Comparison of ENCODE assay signal across 13 cellular contexts in the genomic region with DNA sequence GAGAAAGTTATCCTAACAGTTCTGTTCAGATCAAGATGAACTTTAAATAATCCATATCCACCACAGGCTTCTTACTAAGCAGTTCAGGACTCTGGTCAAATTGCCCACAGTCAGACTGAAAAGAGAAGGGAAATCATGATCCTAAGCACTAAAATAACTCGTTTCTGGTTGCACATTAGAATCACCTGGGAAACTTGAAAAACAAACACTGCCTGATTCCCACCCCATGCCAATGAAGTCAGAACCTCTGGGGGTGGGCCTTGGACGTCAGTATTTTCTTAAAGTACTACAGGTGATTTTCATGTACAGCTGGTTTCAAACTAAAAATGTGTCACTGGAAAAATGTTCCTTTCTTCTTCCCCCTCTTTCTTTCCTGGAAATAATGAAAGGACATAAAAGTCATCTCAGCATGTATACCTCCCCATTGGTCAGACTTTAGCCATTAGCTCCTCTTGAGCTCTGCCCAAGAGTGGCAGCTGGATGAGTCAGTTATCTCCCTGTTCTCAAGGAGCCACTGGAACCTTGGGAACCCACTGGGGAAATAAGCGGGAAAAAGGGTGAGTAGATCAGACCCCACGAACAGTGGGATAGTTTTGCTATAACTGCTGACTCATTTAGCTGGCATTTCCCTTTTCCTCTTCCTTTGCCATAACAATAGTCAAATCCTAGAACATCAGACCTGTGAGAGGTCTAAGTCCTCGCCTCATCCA.
A peak's percentile ranks its signal among the peaks of the same experiment; 100 is the strongest.
DNase-seq lines count a peak whose midpoint lies in the region; TF ChIP-seq lines count a peak whose summit lies in the region.
"Had no signal": no experiment of that assay in that cellular context is flagged by ENCODE, and none has a peak within 500 bp of the region (broad histone marks: within the 10 kb centered on the region; RNA-seq: fewer than 3 reads in every experiment).

No MANE protein-coding gene starts in this region.

- no peak for TF ChIP-seq POLR2A in tibial nerve (IDR thresholded peaks at IDR 0.05)

- peak overlapping the region in 1 of 4 donors; percentile 16 for H3K27ac ChIP-seq in tibial nerve
- H3K27ac ChIP-seq: body of pancreas, thyroid gland had no signal

- peak in 1 of 2 donors; percentile 40 for TF ChIP-seq EP300 in tibial nerve (IDR thresholded peaks at IDR 0.05)

- 56 to 69% methylated on average over 5 of the region's 5 CpGs for WGBS in tibial nerve, 2 donors

- peaks cover 0 to 27% (median 0%) of the 10 kb centered on the region in 4 donors for H3K4me1 ChIP-seq in tibial nerve
- H3K4me1 ChIP-seq: body of pancreas had no signal

- no peak for TF ChIP-seq CTCF in fibroblast of mammary gland (conservative IDR thresholded peaks at IDR 0.05; ENCODE audit: control insufficient read depth, insufficient read depth, low read depth, low read length)
- no peak for TF ChIP-seq CTCF in retinal pigment epithelial cell (conservative IDR thresholded peaks at IDR 0.05; ENCODE audit: low read depth, low read length)
- TF ChIP-seq CTCF in tibial nerve (IDR thresholded peaks at IDR 0.05): no peak

- H3K36me3 ChIP-seq in tibial nerve: no peaks in the 10 kb centered on the region
- H3K36me3 ChIP-seq: thyroid gland had no signal

- DNase-seq in HK-2 (ENCODE audit: unreplicated experiment): peak; percentile 73
- DNase-seq in SW480 (ENCODE audit: low spot score): peak; percentile 34
- DNase-seq in fibroblast of mammary gland (ENCODE audit: low read depth): peak; percentile 90
- peak; percentile 34 for DNase-seq in retinal pigment epithelial cell (ENCODE audit: low read depth)
- DNase-seq in stimulated activated CD4-positive, alpha-beta T cell treated with anti-CD3 and anti-CD28 coated beads, Interleukin-2, amount 100 ng/mL, for 48 hours: no peak
- DNase-seq in stimulated activated naive CD4-positive, alpha-beta T cell (lab: John Stamatoyannopoulos, UW): no peak
- DNase-seq in tibial nerve (ENCODE audit: low spot score in 2 of 2): no peak
- DNase-seq: activated T-cell treated with anti-CD3 and anti-CD28 coated beads, Interleukin-2, amount 50 U/mL, for 72 hours; body of pancreas; erythroblast; Kasumi-1; T-cell had no signal

- no peak overlapping the region for H3K4me3 ChIP-seq in fibroblast of mammary gland (ENCODE audit: control insufficient read depth, low read depth, low read length)
- no peak overlapping the region for H3K4me3 ChIP-seq in retinal pigment epithelial cell (ENCODE audit: low read length)
- no peak overlapping the region for H3K4me3 ChIP-seq in tibial nerve
- H3K4me3 ChIP-seq: body of pancreas, thyroid gland had no signal

- H3K9me3 ChIP-seq in tibial nerve: peaks cover 0 to under 1% (median 0%) of the 10 kb centered on the region in 4 donors
- H3K9me3 ChIP-seq: body of pancreas, thyroid gland had no signal

- no peaks in the 10 kb centered on the region for H3K27me3 ChIP-seq in tibial nerve
- H3K27me3 ChIP-seq: body of pancreas, thyroid gland had no signal

Comparison
In these comparisons a context has a peak if more than half of its experiments do, and no peak if none do; other contexts are left out.
1. DNase-seq: peak in HK-2 (single experiment), SW480 (single experiment), fibroblast of mammary gland (single experiment) and retinal pigment epithelial cell (single experiment); none in stimulated activated CD4-positive, alpha-beta T cell treated with anti-CD3 and anti-CD28 coated beads, Interleukin-2, amount 100 ng/mL, for 48 hours (0 of 2), stimulated activated naive CD4-positive, alpha-beta T cell (0 of 6) and tibial nerve (0 of 2).